ENCODE assay signal across 8 cellular contexts in genomic region chr10:117175215-117175900, GRCh38. TPM values are rescaled to one million over a fixed set of nuclear protein-coding genes. Genes with fewer than 3 reads are reported as not detected.
A peak's percentile ranks its signal among the peaks of the same experiment; 100 is the strongest.
DNase-seq lines count a peak whose midpoint lies in the region; ATAC-seq and TF ChIP-seq lines count a peak whose summit lies in the region.

No MANE protein-coding gene starts in this region.

- no peaks in the 10 kb centered on the region for H3K79me2 ChIP-seq in trophoblast cell (ENCODE audit: control insufficient read depth, insufficient read depth, low read length, poor library complexity)

- no peak overlapping the region for H2BK120ac ChIP-seq in trophoblast cell (ENCODE audit: insufficient read depth, low read length, poor library complexity)

- peaks cover 4% of the 10 kb centered on the region for H3K27me3 ChIP-seq in trophoblast cell (ENCODE audit: insufficient read depth, low read length)

- no peak overlapping the region for H4K91ac ChIP-seq in trophoblast cell (ENCODE audit: low read depth, low read length)

- no CpG with 5 or more reads among the region's 46 CpGs for WGBS in trophoblast cell (ENCODE audit: extremely low coverage, insufficient coverage, insufficient read length)

- no peaks in the 10 kb centered on the region for H3K9me3 Mint-ChIP-seq in activated CD8-positive, alpha-beta T cell treated with anti-CD3 and anti-CD28 coated beads, Interleukin-2, amount 10 ng/mL, durations not matched to agents 7 days and 5 days (ENCODE audit: insufficient read depth)
- peaks cover 3% of the 10 kb centered on the region for H3K9me3 Mint-ChIP-seq in glutamatergic neuron (ENCODE audit: unreplicated experiment)

- no peak overlapping the region for H2AK5ac ChIP-seq in trophoblast cell (ENCODE audit: low read length)

- H3K27ac Mint-ChIP-seq in activated CD8-positive, alpha-beta T cell treated with anti-CD3 and anti-CD28 coated beads, Interleukin-2, amount 10 ng/mL, durations not matched to agents 7 days and 5 days: peak overlapping the region; percentile 58
- H3K27ac Mint-ChIP-seq in glutamatergic neuron (ENCODE audit: unreplicated experiment): peak overlapping the region; percentile 12

- no peak overlapping the region for H3K27ac ChIP-seq in trophoblast cell (ENCODE audit: low read depth, low read length)

- H3K9ac ChIP-seq in trophoblast cell (ENCODE audit: low read length): no peak overlapping the region

- no peak overlapping the region for H2BK12ac ChIP-seq in trophoblast cell (ENCODE audit: low read length)

- H2AFZ ChIP-seq in trophoblast cell (ENCODE audit: insufficient read depth, low read length, poor library complexity): peak overlapping the region; percentile 20

- H3K4me1 Mint-ChIP-seq in activated CD8-positive, alpha-beta T cell treated with anti-CD3 and anti-CD28 coated beads, Interleukin-2, amount 10 ng/mL, durations not matched to agents 7 days and 5 days (ENCODE audit: low read depth): peaks cover 18% of the 10 kb centered on the region
- H3K4me1 Mint-ChIP-seq in glutamatergic neuron (ENCODE audit: low read depth, unreplicated experiment): peaks cover 12% of the 10 kb centered on the region

- DNase-seq in DMS53 treated with DMSO at 0.1 percent for 48 hours (lab: John Stamatoyannopoulos, UW; ENCODE audit: unreplicated experiment): peak; percentile 18
- DNase-seq in activated CD8-positive, alpha-beta T cell treated with anti-CD3 and anti-CD28 coated beads, Interleukin-2, amount 10 ng/mL, durations not matched to agents 7 days and 5 days: peak; percentile 30
- DNase-seq in glutamatergic neuron: peak; percentile 40
- peak in 1 of 2 donors; percentile 27 for DNase-seq in trophoblast cell
- DNase-seq in H4 (ENCODE audit: low spot score): no peak
- DNase-seq in activated CD8-positive, alpha-beta memory T cell treated with anti-CD3 and anti-CD28 coated beads for 24 hours: no peak

- CTCF ChIA-PET in activated CD8-positive, alpha-beta T cell treated with anti-CD3 and anti-CD28 coated beads, Interleukin-2, amount 10 ng/mL, durations not matched to agents 7 days and 5 days (lab: Charles Lee): interaction anchor here (0.7 to 3.7 kb wide), 36 partner anchors 9 to 494 kb away, joined by 3 to 120 read pairs (median 4); no protein-coding TSS in a partner anchor

- H3K4me3 Mint-ChIP-seq in activated CD8-positive, alpha-beta T cell treated with anti-CD3 and anti-CD28 coated beads, Interleukin-2, amount 10 ng/mL, durations not matched to agents 7 days and 5 days: peak overlapping the region; percentile 78
- peak overlapping the region; percentile 91 for H3K4me3 Mint-ChIP-seq in glutamatergic neuron (ENCODE audit: unreplicated experiment)

- peak overlapping the region; percentile 67 for H3K4me3 ChIP-seq in trophoblast cell (ENCODE audit: low read depth, low read length)

- no peak overlapping the region for H4K12ac ChIP-seq in trophoblast cell (ENCODE audit: low read depth, low read length)

- peaks cover 7% of the 10 kb centered on the region in 2 experiments for H3K4me1 ChIP-seq in trophoblast cell (ENCODE audit: control insufficient read depth in 1 of 2, insufficient read depth in 2 of 2, low read length in 2 of 2)

- H3K4ac ChIP-seq in trophoblast cell (ENCODE audit: low read depth, low read length): no peak overlapping the region

- H3K36me3 ChIP-seq in trophoblast cell (ENCODE audit: control insufficient read depth in 1 of 2, insufficient read depth in 2 of 2, low read length in 2 of 2): no peaks in the 10 kb centered on the region

- no peaks in the 10 kb centered on the region for H3K36me3 Mint-ChIP-seq in activated CD8-positive, alpha-beta T cell treated with anti-CD3 and anti-CD28 coated beads, Interleukin-2, amount 10 ng/mL, durations not matched to agents 7 days and 5 days (ENCODE audit: low read depth)
- no peaks in the 10 kb centered on the region for H3K36me3 Mint-ChIP-seq in glutamatergic neuron (ENCODE audit: unreplicated experiment)

- H3K27me3 Mint-ChIP-seq in activated CD8-positive, alpha-beta T cell treated with anti-CD3 and anti-CD28 coated beads, Interleukin-2, amount 10 ng/mL, durations not matched to agents 7 days and 5 days (ENCODE audit: low read depth): peaks cover 34% of the 10 kb centered on the region
- H3K27me3 Mint-ChIP-seq in glutamatergic neuron (ENCODE audit: unreplicated experiment): peaks cover 9% of the 10 kb centered on the region

- ATAC-seq in GM19395 (IDR thresholded peaks at IDR 0.05; ENCODE audit: unreplicated experiment) (peak; percentile 51), HG03378 (IDR thresholded peaks at IDR 0.05; ENCODE audit: unreplicated experiment) (peak; percentile 36)
- ATAC-seq in activated CD8-positive, alpha-beta T cell treated with anti-CD3 and anti-CD28 coated beads, Interleukin-2, amount 10 ng/mL, durations not matched to agents 7 days and 5 days: peak; percentile 66

- no peak overlapping the region for H3K14ac ChIP-seq in trophoblast cell (ENCODE audit: low read length)

- H3K79me1 ChIP-seq in trophoblast cell (ENCODE audit: low read length): no peaks in the 10 kb centered on the region

- peaks cover 3% of the 10 kb centered on the region for H3K9me3 ChIP-seq in trophoblast cell (ENCODE audit: insufficient read depth, low read depth, low read length)

- no peak for TF ChIP-seq CTCF in glutamatergic neuron (IDR thresholded peaks at IDR 0.05; ENCODE audit: partially characterized antibody, unreplicated experiment)

- H3K23ac ChIP-seq in trophoblast cell (ENCODE audit: low read length): no peak overlapping the region

- H3K4me2 ChIP-seq in trophoblast cell (ENCODE audit: low read length): peak overlapping the region; percentile 72

- no peak overlapping the region for H3K18ac ChIP-seq in trophoblast cell (ENCODE audit: low read length)

- POLR2A ChIA-PET in activated CD8-positive, alpha-beta T cell treated with anti-CD3 and anti-CD28 coated beads, Interleukin-2, amount 10 ng/mL, durations not matched to agents 7 days and 5 days (lab: Charles Lee): no interaction called here

- no peak overlapping the region for H2BK5ac ChIP-seq in trophoblast cell (ENCODE audit: low read depth, low read length, poor library complexity)

- no peak overlapping the region for H4K8ac ChIP-seq in trophoblast cell (ENCODE audit: low read depth, low read length)

RNA-seq across cellular contexts. Expression of gene KCNK18, which starts 21.9 kb away (rescaled TPM):
- total RNA-seq in activated CD8-positive, alpha-beta T cell treated with anti-CD3 and anti-CD28 coated beads, Interleukin-2, amount 10 ng/mL, durations not matched to agents 7 days and 5 days: not detected
- total RNA-seq in glutamatergic neuron (ENCODE audit: unreplicated experiment): not detected
- polyA plus RNA-seq in trophoblast cell (2013): not detected in 2 replicates
- not detected in 2 replicates for total RNA-seq in H4 (2014; rRNA removed; shearing (Covaris generic))

RNA-seq across cellular contexts. Expression of gene VAX1, which starts 37.3 kb away (rescaled TPM):
- total RNA-seq in activated CD8-positive, alpha-beta T cell treated with anti-CD3 and anti-CD28 coated beads, Interleukin-2, amount 10 ng/mL, durations not matched to agents 7 days and 5 days: not detected
- total RNA-seq in glutamatergic neuron (ENCODE audit: unreplicated experiment): 0.27 TPM
- polyA plus RNA-seq in trophoblast cell (2013): 0.01 TPM in 1 of 2 replicates, not detected in the other
- total RNA-seq in H4 (2014; rRNA removed; shearing (Covaris generic)): not detected in 2 replicates

Comparison
In these comparisons a context has a peak if more than half of its experiments do, and no peak if none do; other contexts are left out.
1. DNase-seq: peak in DMS53 treated with DMSO at 0.1 percent for 48 hours (single experiment), activated CD8-positive, alpha-beta T cell treated with anti-CD3 and anti-CD28 coated beads, Interleukin-2, amount 10 ng/mL, durations not matched to agents 7 days and 5 days (single experiment) and glutamatergic neuron (single experiment); none in H4 (single experiment) and activated CD8-positive, alpha-beta memory T cell treated with anti-CD3 and anti-CD28 coated beads for 24 hours (single experiment).
2. Peak in every context shown above with its lines, with median percentiles within 50 percentile points of each other: ATAC-seq.